8 cellular contexts compared by ENCODE assay signal in genomic region chr4:3945511-3946290, GRCh38.
"Had no signal": no experiment of that assay in that cellular context is flagged by ENCODE, and none has a peak within 500 bp of the region (broad histone marks: within the 10 kb centered on the region; RNA-seq: fewer than 3 reads in every experiment).

No MANE protein-coding gene starts in this region.

- DNase-seq: H9, HCEC 1CT had no signal

- FAIRE-seq: H1, H54, HepG2 had no signal

- H3K4me2 ChIP-seq: GM23338 had no signal

- H3K36me3 Mint-ChIP-seq: IgD-negative memory B cell had no signal

- H3K4me3 ChIP-seq: GM23338 had no signal

- H2AFZ ChIP-seq: GM23338 had no signal

- ATAC-seq: GM23338, HepG2 had no signal

- H3K4me3 Mint-ChIP-seq: GM23338, H9, IgD-negative memory B cell had no signal

- H3K27ac Mint-ChIP-seq: GM23338, IgD-negative memory B cell had no signal

- H3K9me3 Mint-ChIP-seq: GM23338, H9, IgD-negative memory B cell had no signal

- H3K27ac ChIP-seq: HL-60 had no signal
